1 cellular context compared by ENCODE assay signal in the genomic region with DNA sequence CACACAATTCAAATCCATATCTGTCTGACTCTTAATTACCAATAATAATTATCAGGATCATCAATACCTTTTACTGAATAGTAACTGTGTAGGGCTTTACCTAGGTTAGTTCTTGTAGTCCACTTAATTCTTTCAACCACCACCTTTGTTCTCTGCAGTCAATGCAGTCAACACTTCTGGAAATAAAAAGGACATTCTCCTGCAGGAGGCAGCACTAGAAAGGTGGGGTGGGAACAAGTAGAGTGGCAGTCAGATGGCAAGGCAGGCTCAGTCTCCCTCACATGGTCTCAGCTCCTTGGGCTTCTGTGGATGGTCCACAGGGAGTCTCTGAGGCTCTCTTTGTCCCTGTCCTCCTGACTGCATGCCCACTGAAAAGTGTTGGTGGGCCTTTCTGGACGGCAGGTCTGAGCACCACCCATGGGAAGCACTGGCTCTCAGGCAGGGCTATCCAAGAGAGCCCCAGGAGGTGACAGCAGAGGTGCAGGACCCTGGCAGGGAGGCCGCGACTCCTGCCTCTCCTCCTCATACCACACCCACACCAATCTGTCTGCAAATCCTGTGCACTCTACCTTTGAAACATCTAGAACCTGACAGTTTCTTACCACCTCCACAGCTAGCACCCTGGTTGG.
TF ChIP-seq lines count a peak whose summit lies in the region.

No MANE protein-coding gene starts in this region.

TF ChIP-seq in H1, 55 proteins besides CTCF, POLR2A, EP300 and RAD21:
- TF ChIP-seq CEBPB (IDR thresholded peaks at IDR 0.05; ENCODE audit: low read depth, low read length) (no peak), SUZ12 (IDR thresholded peaks at IDR 0.05; ENCODE audit: low read length) (no peak), TEAD4 (IDR thresholded peaks at IDR 0.05; ENCODE audit: low read depth, low read length) (no peak), CHD2 (IDR thresholded peaks at IDR 0.05; ENCODE audit: low read length) (no peak)
- TF ChIP-seq, protein P1, sequence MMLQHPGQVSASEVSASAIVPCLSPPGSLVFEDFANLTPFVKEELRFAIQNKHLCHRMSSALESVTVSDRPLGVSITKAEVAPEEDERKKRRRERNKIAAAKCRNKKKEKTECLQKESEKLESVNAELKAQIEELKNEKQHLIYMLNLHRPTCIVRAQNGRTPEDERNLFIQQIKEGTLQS (IDR thresholded peaks at IDR 0.05; ENCODE audit: insufficient read depth, low read depth, low read length), result no peak
